ENCODE assay signal across 14 cellular contexts in genomic region chr12:92218394-92219077, GRCh38.
DNase-seq lines count a peak whose midpoint lies in the region; ATAC-seq and TF ChIP-seq lines count a peak whose summit lies in the region.
"Had no signal": no experiment of that assay in that cellular context is flagged by ENCODE, and none has a peak within 500 bp of the region (broad histone marks: within the 10 kb centered on the region; RNA-seq: fewer than 3 reads in every experiment).

No MANE protein-coding gene starts in this region.

- H3K4me2 ChIP-seq in mammary epithelial cell (ENCODE audit: insufficient read depth, low read depth, low read length), result no peak overlapping the region
- H3K4me2 ChIP-seq: KMS-11 had no signal

- H3K27me3 Mint-ChIP-seq in activated CD8-positive, alpha-beta memory T cell treated with anti-CD3 and anti-CD28 coated beads, Interleukin-2, amount 10 ng/mL, durations not matched to agents 7 days and 5 days, result no peaks in the 10 kb centered on the region
- no peaks in the 10 kb centered on the region for H3K27me3 Mint-ChIP-seq in activated T-helper 2 cell treated with anti-CD3 and anti-CD28 coated beads, Interferon-gamma antibody, Interleukin-2, Interleukin-4, amounts not matched to agents 10 μg/mL and 5 μg/mL and 100 μg/mL, durations not matched to agents 14 hours and 24 hours and 36 hours (ENCODE audit: low read depth)
- no peaks in the 10 kb centered on the region for H3K27me3 Mint-ChIP-seq in stimulated activated memory B cell treated with anti-CD40 and anti-IgM and Interleukin-4, amounts not matched to agents 10 μg/mL and 1 μg/mL and 100 μg/mL, for 72 hours

- H4K20me1 ChIP-seq in mammary epithelial cell (ENCODE audit: insufficient read depth, low read length), result no peaks in the 10 kb centered on the region

- H3K36me3 Mint-ChIP-seq in activated CD8-positive, alpha-beta memory T cell treated with anti-CD3 and anti-CD28 coated beads, Interleukin-2, amount 10 ng/mL, durations not matched to agents 7 days and 5 days, result peaks cover 10% of the 10 kb centered on the region
- H3K36me3 Mint-ChIP-seq in activated T-helper 2 cell treated with anti-CD3 and anti-CD28 coated beads, Interferon-gamma antibody, Interleukin-2, Interleukin-4, amounts not matched to agents 10 μg/mL and 5 μg/mL and 100 μg/mL, durations not matched to agents 14 hours and 24 hours and 36 hours (ENCODE audit: low read depth), result peaks cover 6% of the 10 kb centered on the region
- peaks cover 6% of the 10 kb centered on the region for H3K36me3 Mint-ChIP-seq in stimulated activated memory B cell treated with anti-CD40 and anti-IgM and Interleukin-4, amounts not matched to agents 10 μg/mL and 1 μg/mL and 100 μg/mL, for 72 hours

- peak overlapping the region; percentile 57 for H3K27ac Mint-ChIP-seq in activated CD8-positive, alpha-beta memory T cell treated with anti-CD3 and anti-CD28 coated beads, Interleukin-2, amount 10 ng/mL, durations not matched to agents 7 days and 5 days
- H3K27ac Mint-ChIP-seq in activated T-helper 2 cell treated with anti-CD3 and anti-CD28 coated beads, Interferon-gamma antibody, Interleukin-2, Interleukin-4, amounts not matched to agents 10 μg/mL and 5 μg/mL and 100 μg/mL, durations not matched to agents 14 hours and 24 hours and 36 hours, result peak overlapping the region; percentile 66
- peak overlapping the region; percentile 62 for H3K27ac Mint-ChIP-seq in stimulated activated memory B cell treated with anti-CD40 and anti-IgM and Interleukin-4, amounts not matched to agents 10 μg/mL and 1 μg/mL and 100 μg/mL, for 72 hours

- H3K9me3 Mint-ChIP-seq in activated CD8-positive, alpha-beta memory T cell treated with anti-CD3 and anti-CD28 coated beads, Interleukin-2, amount 10 ng/mL, durations not matched to agents 7 days and 5 days (ENCODE audit: low read depth), result peaks cover 2% of the 10 kb centered on the region
- H3K9me3 Mint-ChIP-seq in activated T-helper 2 cell treated with anti-CD3 and anti-CD28 coated beads, Interferon-gamma antibody, Interleukin-2, Interleukin-4, amounts not matched to agents 10 μg/mL and 5 μg/mL and 100 μg/mL, durations not matched to agents 14 hours and 24 hours and 36 hours, result peaks cover 21% of the 10 kb centered on the region
- H3K9me3 Mint-ChIP-seq in stimulated activated memory B cell treated with anti-CD40 and anti-IgM and Interleukin-4, amounts not matched to agents 10 μg/mL and 1 μg/mL and 100 μg/mL, for 72 hours, result no peaks in the 10 kb centered on the region

- peak; percentile 82 for ATAC-seq in activated CD8-positive, alpha-beta memory T cell treated with anti-CD3 and anti-CD28 coated beads, Interleukin-2, amount 10 ng/mL, durations not matched to agents 7 days and 5 days
- peak; percentile 78 for ATAC-seq in HG02852 (IDR thresholded peaks at IDR 0.05; ENCODE audit: unreplicated experiment)
- ATAC-seq in stimulated activated memory B cell treated with anti-CD40 and anti-IgM and Interleukin-4, amounts not matched to agents 10 μg/mL and 1 μg/mL and 100 μg/mL, for 72 hours, result peak; percentile 60
- ATAC-seq: HCT116 had no signal

- 98% methylated on average over 3 of the region's 3 CpGs for WGBS in mammary epithelial cell (ENCODE audit: low coverage, missing lambda C conversion rate)

- H3K9me3 ChIP-seq in mammary epithelial cell (replicated peaks; ENCODE audit: insufficient read depth, low read length), result no peaks in the 10 kb centered on the region

- H3K4me3 Mint-ChIP-seq in activated CD8-positive, alpha-beta memory T cell treated with anti-CD3 and anti-CD28 coated beads, Interleukin-2, amount 10 ng/mL, durations not matched to agents 7 days and 5 days, result no peak overlapping the region
- no peak overlapping the region for H3K4me3 Mint-ChIP-seq in activated T-helper 2 cell treated with anti-CD3 and anti-CD28 coated beads, Interferon-gamma antibody, Interleukin-2, Interleukin-4, amounts not matched to agents 10 μg/mL and 5 μg/mL and 100 μg/mL, durations not matched to agents 14 hours and 24 hours and 36 hours (ENCODE audit: low read depth)
- H3K4me3 Mint-ChIP-seq in stimulated activated memory B cell treated with anti-CD40 and anti-IgM and Interleukin-4, amounts not matched to agents 10 μg/mL and 1 μg/mL and 100 μg/mL, for 72 hours, result no peak overlapping the region

- H3K79me2 ChIP-seq in mammary epithelial cell (ENCODE audit: insufficient read depth, low read length), result no peaks in the 10 kb centered on the region

- DNase-seq in activated CD8-positive, alpha-beta memory T cell treated with anti-CD3 and anti-CD28 coated beads, Interleukin-2, amount 10 ng/mL, durations not matched to agents 7 days and 5 days, result no peak
- DNase-seq in activated CD8-positive, alpha-beta memory T cell treated with anti-CD3 and anti-CD28 coated beads for 24 hours, result no peak
- no peak for DNase-seq in activated T-helper 2 cell treated with anti-CD3 and anti-CD28 coated beads, Interferon-gamma antibody, Interleukin-2, Interleukin-4, amounts not matched to agents 10 μg/mL and 5 μg/mL and 100 μg/mL, durations not matched to agents 14 hours and 24 hours and 36 hours (ENCODE audit: low spot score)
- DNase-seq in mammary epithelial cell (no peak), NCI-H1092 treated with DMSO at 0.1 percent for 48 hours (lab: John Stamatoyannopoulos, UW) (no peak)
- no peak for DNase-seq in stimulated activated CD4-positive, alpha-beta T cell treated with anti-CD3 and anti-CD28 coated beads, Interleukin-15, amount 100 ng/mL, for 24 hours
- DNase-seq: mesenchymal stem cell, NCI-H187, NCI-H526, RPMI8226 had no signal

- no peak for TF ChIP-seq CTCF in mammary epithelial cell (conservative IDR thresholded peaks at IDR 0.05 in 1 of 2, IDR thresholded peaks at IDR 0.05 in 1 of 2; ENCODE audit: extremely low read depth in 1 of 2, insufficient read depth in 1 of 2, low read depth in 1 of 2, low read length in 2 of 2)

- intact Hi-C loops in activated T-helper 2 cell treated with anti-CD3 and anti-CD28 coated beads, Interferon-gamma antibody, Interleukin-2, Interleukin-4, amounts not matched to agents 10 μg/mL and 5 μg/mL and 100 μg/mL, durations not matched to agents 14 hours and 24 hours and 36 hours (cut with micrococcal nuclease), result loop anchor here (1.0 to 10.0 kb wide), 6 partner anchors 10 to 444 kb away; no protein-coding TSS in a partner anchor
- intact Hi-C loops in mammary epithelial cell (cut with micrococcal nuclease), result no loop called here

- H3K4me1 Mint-ChIP-seq in activated CD8-positive, alpha-beta memory T cell treated with anti-CD3 and anti-CD28 coated beads, Interleukin-2, amount 10 ng/mL, durations not matched to agents 7 days and 5 days, result peaks cover 11% of the 10 kb centered on the region
- H3K4me1 Mint-ChIP-seq in activated T-helper 2 cell treated with anti-CD3 and anti-CD28 coated beads, Interferon-gamma antibody, Interleukin-2, Interleukin-4, amounts not matched to agents 10 μg/mL and 5 μg/mL and 100 μg/mL, durations not matched to agents 14 hours and 24 hours and 36 hours (ENCODE audit: low read depth), result peaks cover 32% of the 10 kb centered on the region
- peaks cover 19% of the 10 kb centered on the region for H3K4me1 Mint-ChIP-seq in stimulated activated memory B cell treated with anti-CD40 and anti-IgM and Interleukin-4, amounts not matched to agents 10 μg/mL and 1 μg/mL and 100 μg/mL, for 72 hours

- H2AFZ ChIP-seq in mammary epithelial cell (ENCODE audit: low read depth, low read length), result no peak overlapping the region

- in situ Hi-C loops in mammary epithelial cell (cut with MboI; ENCODE audit: low sequenced_read_pairs in 2 of 2), result no loop called here

- no peaks in the 10 kb centered on the region for H3K4me1 ChIP-seq in mammary epithelial cell (ENCODE audit: insufficient read depth, low read length)

- no peaks in the 10 kb centered on the region for H3K36me3 ChIP-seq in mammary epithelial cell (ENCODE audit: insufficient read depth, low read length)

- H3K27me3 ChIP-seq in mammary epithelial cell (ENCODE audit: insufficient read depth, low read length), result no peaks in the 10 kb centered on the region

- H3K4me3 ChIP-seq in mammary epithelial cell (replicated peaks in 1 of 3; ENCODE audit: insufficient read depth in 1 of 3, low read depth in 2 of 3, low read length in 3 of 3), result no peak overlapping the region

- dilution Hi-C loops in mammary epithelial cell (cut with HindIII; ENCODE audit: low sequenced_read_pairs), result no loop called here

- no peak overlapping the region for H3K27ac ChIP-seq in mammary epithelial cell (ENCODE audit: insufficient read depth, low read depth, low read length)
- H3K27ac ChIP-seq: KMS-11 had no signal

- no peak overlapping the region for H3K9ac ChIP-seq in mammary epithelial cell (ENCODE audit: insufficient read depth, low read length)
- H3K9ac ChIP-seq: KMS-11 had no signal

- CTCF ChIA-PET in activated CD8-positive, alpha-beta memory T cell treated with anti-CD3 and anti-CD28 coated beads, Interleukin-2, amount 10 ng/mL, durations not matched to agents 7 days and 5 days (lab: Charles Lee), result interaction anchor here (0.6 to 1.4 kb wide), 3 partner anchors 14 to 190 kb away, joined by 3 read pairs; no protein-coding TSS in a partner anchor
- CTCF ChIA-PET in mammary epithelial cell (lab: Charles Lee; ENCODE audit: low non-redundant PET), result no interaction called here

- BruUV-seq in mammary epithelial cell (replicated peaks; lab: Mats Ljungman, UMichigan), result no TSS peak
